Comparison of ENCODE assay signal across 3 cellular contexts in the genomic region with DNA sequence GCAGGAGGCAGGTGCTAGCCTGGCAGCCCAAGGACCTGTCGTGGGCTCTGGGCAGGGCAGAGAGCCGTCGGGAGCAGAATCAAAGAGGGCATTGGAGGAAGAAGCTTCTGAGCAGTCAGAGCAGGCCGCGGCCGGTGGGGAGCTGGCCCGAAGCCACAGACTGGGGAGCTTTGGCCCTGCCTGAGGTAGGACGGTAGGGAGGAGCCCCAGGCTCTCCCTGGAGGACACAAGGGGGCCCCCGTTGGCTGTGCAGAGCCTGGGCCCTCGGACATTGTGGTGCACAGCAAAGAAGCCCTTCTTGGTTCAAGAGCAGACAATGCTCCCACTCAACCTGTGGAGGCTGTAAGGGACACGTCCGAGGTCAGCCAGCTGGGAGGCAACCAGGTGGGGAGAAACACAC. TPM values are rescaled to one million over a fixed set of nuclear protein-coding genes. Genes with fewer than 3 reads are reported as not detected.
"Had no signal": no experiment of that assay in that cellular context is flagged by ENCODE, and none has a peak within 500 bp of the region (broad histone marks: within the 10 kb centered on the region; RNA-seq: fewer than 3 reads in every experiment).

No MANE protein-coding gene starts in this region.

RNA-seq across cellular contexts. Expression of a gene that starts 5.9 kb away (rescaled TPM):
- total RNA-seq: HT-29 had no signal

RNA-seq across cellular contexts. Expression of a gene that starts 10.1 kb away (rescaled TPM):
- total RNA-seq: HT-29, IMR-90 had no signal
- polyA plus RNA-seq: IgD-negative memory B cell had no signal
